8 cellular contexts compared by ENCODE assay signal in the genomic region with DNA sequence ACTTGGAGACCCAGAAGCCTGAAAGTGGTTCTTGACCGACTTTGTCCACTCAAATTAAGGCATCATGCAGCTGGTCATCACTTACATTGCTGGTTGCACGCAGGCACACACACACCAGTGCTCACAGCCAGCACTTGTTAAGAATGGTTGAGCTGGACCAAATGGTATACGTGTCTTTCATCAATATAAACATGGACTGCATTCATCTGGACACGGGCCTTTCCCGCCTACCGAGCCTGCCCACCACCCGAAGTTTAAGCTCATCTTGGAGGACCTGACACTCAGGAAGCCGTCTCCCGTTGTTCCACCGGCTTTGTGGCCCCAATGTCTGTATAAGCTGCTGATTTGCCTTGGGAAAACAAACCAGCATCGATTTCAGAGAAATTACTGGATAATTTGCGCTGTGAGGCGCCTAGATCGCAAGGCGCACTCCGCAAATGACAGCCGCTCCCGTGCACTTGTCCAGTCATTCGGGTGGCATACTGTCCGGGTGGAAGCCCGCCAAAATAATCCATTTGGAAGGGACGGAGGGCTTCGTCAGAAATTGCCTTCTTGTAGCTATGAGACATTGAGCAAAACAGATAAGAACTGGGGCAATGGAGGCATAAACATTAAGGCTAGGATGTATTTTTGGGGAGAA. TPM values are rescaled to one million over a fixed set of nuclear protein-coding genes. Genes with fewer than 3 reads are reported as not detected.
DNase-seq lines count a peak whose midpoint lies in the region; ATAC-seq and TF ChIP-seq lines count a peak whose summit lies in the region.

No MANE protein-coding gene starts in this region.

- H3K4me3 Mint-ChIP-seq in T-helper 2 cell treated with Interferon-gamma antibody and Interleukin-4, amounts not matched to agents 5 μg/mL and 100 μg/mL, for 36 hours, result peak overlapping the region; percentile 97
- peak overlapping the region; percentile 98 for H3K4me3 Mint-ChIP-seq in nephron progenitor cell

- H3K9me3 Mint-ChIP-seq in T-helper 2 cell treated with Interferon-gamma antibody and Interleukin-4, amounts not matched to agents 5 μg/mL and 100 μg/mL, for 36 hours, result no peaks in the 10 kb centered on the region
- peaks cover 37% of the 10 kb centered on the region for H3K9me3 Mint-ChIP-seq in nephron progenitor cell

- peak overlapping the region; percentile 98 for H3K27ac Mint-ChIP-seq in T-helper 2 cell treated with Interferon-gamma antibody and Interleukin-4, amounts not matched to agents 5 μg/mL and 100 μg/mL, for 36 hours
- H3K27ac Mint-ChIP-seq in nephron progenitor cell, result peak overlapping the region; percentile 100

- peaks cover 21% of the 10 kb centered on the region for H3K36me3 Mint-ChIP-seq in T-helper 2 cell treated with Interferon-gamma antibody and Interleukin-4, amounts not matched to agents 5 μg/mL and 100 μg/mL, for 36 hours (ENCODE audit: low read depth)
- peaks cover 40% of the 10 kb centered on the region for H3K36me3 Mint-ChIP-seq in nephron progenitor cell (ENCODE audit: low read depth)

- WGBS in esophagus squamous epithelium, 2 donors, result 3% methylated on average over 17 to 19 of the region's 23 CpGs

- H3K36me3 ChIP-seq in DOHH2 (ENCODE audit: control insufficient read depth, low read length) (peaks cover 18% of the 10 kb centered on the region), esophagus squamous epithelium (peaks cover 0 to 21% (median 0%) of the 10 kb centered on the region in 3 donors)

- H3K4me1 ChIP-seq in DOHH2 (ENCODE audit: control insufficient read depth, low read length) (peaks cover 21% of the 10 kb centered on the region), esophagus squamous epithelium (peaks cover 0 to 40% (median 25%) of the 10 kb centered on the region in 3 donors)

- peak overlapping the region; percentile 63 for H3K27ac ChIP-seq in DOHH2 (ENCODE audit: low read depth, low read length)
- peak overlapping the region; percentile 90 to 99 (median 96) for H3K27ac ChIP-seq in esophagus squamous epithelium

- peaks cover 6% of the 10 kb centered on the region for H3K27me3 Mint-ChIP-seq in T-helper 2 cell treated with Interferon-gamma antibody and Interleukin-4, amounts not matched to agents 5 μg/mL and 100 μg/mL, for 36 hours (ENCODE audit: low read depth)
- H3K27me3 Mint-ChIP-seq in nephron progenitor cell (ENCODE audit: low read depth, poor library complexity), result peaks cover 10% of the 10 kb centered on the region

- H3K79me2 ChIP-seq in DOHH2 (ENCODE audit: control insufficient read depth, low read length), result peaks cover 3% of the 10 kb centered on the region; the same call in 1 of the 2 replicates

- H3K4me3 ChIP-seq in DOHH2 (ENCODE audit: low read length) (peak overlapping the region; percentile 88), esophagus squamous epithelium (peak overlapping the region; percentile 74 to 95 (median 80))

- H3K4me1 Mint-ChIP-seq in T-helper 2 cell treated with Interferon-gamma antibody and Interleukin-4, amounts not matched to agents 5 μg/mL and 100 μg/mL, for 36 hours (ENCODE audit: low read depth), result peaks cover 29% of the 10 kb centered on the region
- H3K4me1 Mint-ChIP-seq in nephron progenitor cell, result peaks cover 45% of the 10 kb centered on the region

- no peaks in the 10 kb centered on the region for H3K9me2 ChIP-seq in DOHH2 (replicated peaks; ENCODE audit: control insufficient read depth, low read length)

- ATAC-seq in GM19452 (IDR thresholded peaks at IDR 0.05; ENCODE audit: unreplicated experiment) (peak; percentile 45), HG03521 (IDR thresholded peaks at IDR 0.05; ENCODE audit: unreplicated experiment) (peak; percentile 21)

- H3K27me3 ChIP-seq in DOHH2 (ENCODE audit: control insufficient read depth, low read length) (no peaks in the 10 kb centered on the region), esophagus squamous epithelium (no peaks in the 10 kb centered on the region)

- no peaks in the 10 kb centered on the region for H4K20me1 ChIP-seq in DOHH2 (ENCODE audit: control insufficient read depth, insufficient read depth, low read depth, low read length)

- TF ChIP-seq CTCF in DOHH2 (IDR thresholded peaks at IDR 0.05; ENCODE audit: low read depth, low read length, poor library complexity, severe bottlenecking), result no peak
- TF ChIP-seq CTCF in esophagus squamous epithelium (IDR thresholded peaks at IDR 0.05), result no peak
- no peak for TF ChIP-seq CTCF in nephron progenitor cell (IDR thresholded peaks at IDR 0.05)

- H3K9me3 ChIP-seq in DOHH2 (ENCODE audit: control insufficient read depth, insufficient read depth, low read length), result peaks cover 10% of the 10 kb centered on the region
- no peaks in the 10 kb centered on the region for H3K9me3 ChIP-seq in esophagus squamous epithelium

- no peak for DNase-seq in T-helper 2 cell treated with Interferon-gamma antibody and Interleukin-4, amounts not matched to agents 5 μg/mL and 100 μg/mL, for 36 hours (ENCODE audit: low spot score)
- no peak for DNase-seq in esophagus squamous epithelium (lab: John Stamatoyannopoulos, UW)
- peak; percentile 5 for DNase-seq in nephron progenitor cell
- no peak for DNase-seq in DMS153 (lab: John Stamatoyannopoulos, UW)
- no peak for DNase-seq in medulla oblongata (ENCODE audit: extremely low spot score)

- H3F3A ChIP-seq in DOHH2 (ENCODE audit: control insufficient read depth, insufficient read depth), result no peaks in the 10 kb centered on the region

- peak overlapping the region; percentile 93 for H3K4me2 ChIP-seq in DOHH2 (ENCODE audit: low read length)

- TF ChIP-seq POLR2A in esophagus squamous epithelium (IDR thresholded peaks at IDR 0.05), result no peak

- intact Hi-C loops in esophagus squamous epithelium (cut with DNase I), result loop anchor here (5.0 kb wide), 1 partner anchor 60 kb away; a partner anchor contains a TSS

RNA-seq across cellular contexts. Expression of a gene that starts 40.1 kb away (rescaled TPM):
- total RNA-seq in esophagus squamous epithelium, result under 1 TPM in 1 of 4 donors, not detected in 3; 0.95 TPM

RNA-seq across cellular contexts. Expression of a gene that starts 58.3 kb away (rescaled TPM):
- total RNA-seq in esophagus squamous epithelium, result 10 to 100 TPM in 1 of 4 donors, 1 to 10 TPM in 3; 4.4 to 10.2 (median 8.0) TPM
